21 cellular contexts compared by ENCODE assay signal in the genomic region with DNA sequence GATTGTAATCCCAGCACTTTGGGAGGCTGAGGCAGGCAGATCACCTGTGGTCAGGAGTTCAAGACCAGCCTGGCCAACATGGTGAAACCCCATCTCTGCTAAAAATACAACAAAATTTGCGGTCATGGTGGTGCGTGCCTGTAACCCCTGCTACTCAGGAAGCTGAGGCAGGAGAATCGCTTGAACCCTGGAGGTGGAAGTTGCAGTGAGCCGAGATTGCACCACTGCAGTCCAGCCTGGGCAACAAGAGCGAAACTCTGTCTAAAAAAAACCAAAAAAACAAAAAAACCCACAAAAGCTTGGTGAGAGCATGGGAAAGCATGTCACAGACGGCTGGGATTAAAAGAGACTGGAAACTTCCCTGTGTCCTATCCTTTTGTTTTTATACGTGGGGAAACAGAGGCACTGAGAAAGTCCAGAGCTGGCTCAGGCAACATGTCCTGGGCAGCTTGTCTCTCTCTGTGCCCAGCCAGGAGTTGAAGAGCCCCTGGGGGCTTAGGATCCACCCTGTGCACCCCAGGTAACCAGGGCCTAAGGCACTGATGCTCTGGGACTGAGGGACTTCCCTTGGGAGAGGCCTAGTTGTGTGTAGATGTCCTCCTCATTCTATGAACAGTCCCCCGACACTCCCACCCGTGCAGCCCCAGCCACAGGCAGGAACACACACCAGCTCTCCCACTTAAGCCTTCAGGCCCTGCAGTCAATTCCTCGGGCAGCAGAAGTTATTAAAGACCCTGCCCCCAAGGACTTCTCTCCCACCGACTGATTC.
"Had no signal": no experiment of that assay in that cellular context is flagged by ENCODE, and none has a peak within 500 bp of the region (broad histone marks: within the 10 kb centered on the region; RNA-seq: fewer than 3 reads in every experiment).

No MANE protein-coding gene starts in this region.

- H3K36me3 ChIP-seq: right atrium auricular region, sigmoid colon, stomach, thoracic aorta, transverse colon had no signal

- H3K4me1 ChIP-seq: sigmoid colon, transverse colon had no signal

- H3K9me3 ChIP-seq: heart right ventricle, right atrium auricular region, sigmoid colon, stomach, thoracic aorta, transverse colon had no signal

- DNase-seq: effector memory CD4-positive, alpha-beta T cell; heart right ventricle; hypothalamus; mammary epithelial cell; naive thymus-derived CD4-positive, alpha-beta T cell; nephron progenitor cell; sigmoid colon; stimulated activated CD4-positive, alpha-beta T cell treated with anti-CD3 and anti-CD28 coated beads, Interleukin-2, amount 100 ng/mL, for 24 hours; stimulated activated CD4-positive, alpha-beta T cell treated with anti-CD3 and anti-CD28 coated beads, Interleukin-4, amount 100 ng/mL, for 4 hours; stimulated activated naive CD4-positive, alpha-beta T cell; stomach; substantia nigra; transverse colon had no signal

- H3K27ac ChIP-seq: heart right ventricle, right atrium auricular region, sigmoid colon, skin epidermis, stomach, thoracic aorta, transverse colon had no signal

- ATAC-seq: esophagus mucosa; heart right ventricle; left lobe of liver; naive thymus-derived CD4-positive, alpha-beta T cell had no signal

- H3K4me3 ChIP-seq: heart right ventricle, right atrium auricular region, sigmoid colon, skin epidermis, stomach, thoracic aorta, transverse colon had no signal

- FAIRE-seq: endometrium, frontal cortex, islet of Langerhans had no signal
